13 cellular contexts compared by ENCODE assay signal in genomic region chr13:59492030-59492636, GRCh38.
"Had no signal": no experiment of that assay in that cellular context is flagged by ENCODE, and none has a peak within 500 bp of the region (broad histone marks: within the 10 kb centered on the region; RNA-seq: fewer than 3 reads in every experiment).

No MANE protein-coding gene starts in this region.

- H3K36me3 ChIP-seq: gastrocnemius medialis, heart left ventricle, tibial nerve had no signal

- H3K4me3 ChIP-seq: gastrocnemius medialis, heart left ventricle, tibial nerve had no signal

- H3K9me3 ChIP-seq: gastrocnemius medialis, heart left ventricle, tibial nerve had no signal

- H3K27ac ChIP-seq: gastrocnemius medialis, heart left ventricle, tibial nerve had no signal

- H3K27me3 ChIP-seq: gastrocnemius medialis, heart left ventricle, tibial nerve had no signal

- DNase-seq: activated B cell treated with CpG ODN at 0.5 μM for 24 hours; activated CD4-positive, alpha-beta memory T cell treated with anti-CD3 and anti-CD28 coated beads for 36 hours; activated CD4-positive, alpha-beta T cell treated with anti-CD3 and anti-CD28 coated beads for 4 hours; activated gamma-delta T cell treated with Interleukin-2 at 50 U/mL for 16 hours; activated T-cell treated with anti-CD3 and anti-CD28 coated beads for 4 hours; amygdala; endodermal cell; gastrocnemius medialis; heart left ventricle; kidney glomerular epithelial cell; natural killer cell had no signal

- ATAC-seq: activated naive CD4-positive, alpha-beta T cell treated with anti-CD3 and anti-CD28 coated beads, Interleukin-2, amount 50 U/mL, for 72 hours; gastrocnemius medialis; natural killer cell had no signal
